17 cellular contexts compared by ENCODE assay signal in genomic region chr2:230868947-230869690, GRCh38. TPM values are rescaled to one million over a fixed set of nuclear protein-coding genes. Genes with fewer than 3 reads are reported as not detected.
DNase-seq lines count a peak whose midpoint lies in the region; ATAC-seq, FAIRE-seq and TF ChIP-seq lines count a peak whose summit lies in the region.
"Had no signal": no experiment of that assay in that cellular context is flagged by ENCODE, and none has a peak within 500 bp of the region (broad histone marks: within the 10 kb centered on the region; RNA-seq: fewer than 3 reads in every experiment).

No MANE protein-coding gene starts in this region.

- no peak overlapping the region for H2BK15ac ChIP-seq in mesenchymal stem cell (ENCODE audit: low read depth, poor library complexity, severe bottlenecking)

- H4K91ac ChIP-seq in mesenchymal stem cell (ENCODE audit: low read length) = peak overlapping the region; percentile 85

- H3K27ac Mint-ChIP-seq in astrocyte (ENCODE audit: unreplicated experiment) = peak overlapping the region; percentile 83
- H3K27ac Mint-ChIP-seq: activated CD4-positive, alpha-beta T cell treated with anti-CD3 and anti-CD28 coated beads for 36 hours had no signal

- H3K9me3 ChIP-seq in astrocyte (ENCODE audit: insufficient read depth, low read depth, low read length) = no peaks in the 10 kb centered on the region
- no peaks in the 10 kb centered on the region for H3K9me3 ChIP-seq in mesenchymal stem cell (ENCODE audit: control insufficient read depth, low read length)
- no peaks in the 10 kb centered on the region for H3K9me3 ChIP-seq in thymus (ENCODE audit: control insufficient read depth)
- H3K9me3 ChIP-seq: SJCRH30, thyroid gland had no signal

- peaks cover 6% of the 10 kb centered on the region for H3K36me3 Mint-ChIP-seq in astrocyte (ENCODE audit: low read depth, unreplicated experiment)

- H3K4me3 ChIP-seq in astrocyte (ENCODE audit: insufficient read depth, low read depth, low read length) (no peak overlapping the region), mesenchymal stem cell (ENCODE audit: insufficient read depth in 1 of 2, low read depth in 1 of 2, low read length in 2 of 2) (no peak overlapping the region), thymus (ENCODE audit: low read length) (no peak overlapping the region)
- H3K4me3 ChIP-seq: SJCRH30, thyroid gland had no signal

- H3K23ac ChIP-seq in mesenchymal stem cell (ENCODE audit: low read length in 2 of 2) = no peak overlapping the region

- peak overlapping the region in 1 of 2 experiments; percentile 18 for H3K14ac ChIP-seq in mesenchymal stem cell (ENCODE audit: low read length in 2 of 2)

- H2BK120ac ChIP-seq in mesenchymal stem cell (ENCODE audit: low read depth, low read length) = peak overlapping the region; percentile 1

- H2BK5ac ChIP-seq in mesenchymal stem cell (ENCODE audit: low read depth, low read length, poor library complexity, severe bottlenecking) = peak overlapping the region; percentile 90

- H3K36me3 ChIP-seq in astrocyte (ENCODE audit: insufficient read depth, low read length) = no peaks in the 10 kb centered on the region
- peaks cover 0 to 28% of the 10 kb centered on the region in 2 experiments for H3K36me3 ChIP-seq in mesenchymal stem cell (ENCODE audit: control insufficient read depth in 1 of 2, insufficient read depth in 2 of 2, low read depth in 1 of 2, low read length in 2 of 2)
- H3K36me3 ChIP-seq in thymus (ENCODE audit: control insufficient read depth, insufficient read depth) = peaks cover 21% of the 10 kb centered on the region
- H3K36me3 ChIP-seq: SJCRH30, thyroid gland had no signal

- no peak overlapping the region for H2AFZ ChIP-seq in astrocyte (ENCODE audit: low read depth, low read length)
- no peak overlapping the region for H2AFZ ChIP-seq in mesenchymal stem cell (ENCODE audit: low read depth, low read length)

- TF ChIP-seq CTCF in astrocyte (IDR thresholded peaks at IDR 0.05; ENCODE audit: insufficient read depth, low read depth, low read length) = no peak

- peak overlapping the region; percentile 56 to 69 for H3K4ac ChIP-seq in mesenchymal stem cell (ENCODE audit: low read depth in 1 of 2, low read length in 2 of 2)

- peak overlapping the region; percentile 97 for H2AK5ac ChIP-seq in mesenchymal stem cell (ENCODE audit: low read length, severe bottlenecking)

- peak overlapping the region; percentile 79 for H3K4me3 Mint-ChIP-seq in astrocyte (ENCODE audit: unreplicated experiment)
- H3K4me3 Mint-ChIP-seq: activated CD4-positive, alpha-beta T cell treated with anti-CD3 and anti-CD28 coated beads for 36 hours had no signal

- no peak for ATAC-seq in HG03354 (IDR thresholded peaks at IDR 0.05; ENCODE audit: poor library complexity, severe bottlenecking, unreplicated experiment)
- ATAC-seq: activated CD4-positive, alpha-beta T cell treated with anti-CD3 and anti-CD28 coated beads for 36 hours had no signal

- no peaks in the 10 kb centered on the region for H3K27me3 Mint-ChIP-seq in astrocyte (ENCODE audit: low read depth, unreplicated experiment)

- H3K79me2 ChIP-seq in astrocyte (ENCODE audit: insufficient read depth, low read length) = peaks cover 23% of the 10 kb centered on the region

- H3K4me1 Mint-ChIP-seq in astrocyte (ENCODE audit: low read depth, unreplicated experiment) = peaks cover 51% of the 10 kb centered on the region

- peak overlapping the region; percentile 78 for H4K8ac ChIP-seq in mesenchymal stem cell (ENCODE audit: low read length)

- H3K4me1 ChIP-seq in astrocyte (ENCODE audit: insufficient read depth, low read length) = peaks cover 33% of the 10 kb centered on the region
- H3K4me1 ChIP-seq in mesenchymal stem cell (ENCODE audit: control insufficient read depth, insufficient read depth, low read depth, low read length) = peaks cover 76% of the 10 kb centered on the region
- H3K4me1 ChIP-seq in thymus (ENCODE audit: control insufficient read depth, insufficient read depth, low read length) = peaks cover 37% of the 10 kb centered on the region

- peaks cover 68% of the 10 kb centered on the region for H4K20me1 ChIP-seq in astrocyte (ENCODE audit: insufficient read depth, low read length)

- H3K4me2 ChIP-seq in astrocyte (ENCODE audit: low read length) = peak overlapping the region; percentile 16
- peak overlapping the region; percentile 18 for H3K4me2 ChIP-seq in mesenchymal stem cell (ENCODE audit: low read length, poor library complexity, severe bottlenecking)

- H3K79me1 ChIP-seq in mesenchymal stem cell (replicated peaks; ENCODE audit: low read length, poor library complexity, severe bottlenecking) = peaks cover 10% of the 10 kb centered on the region

- peak overlapping the region; percentile 64 to 70 for H3K18ac ChIP-seq in mesenchymal stem cell (ENCODE audit: low read depth in 1 of 2, low read length in 2 of 2)

- DNase-seq in DMS 273 (lab: John Stamatoyannopoulos, UW; ENCODE audit: unreplicated experiment) = peak; percentile 15
- DNase-seq in DMS 273 treated with DMSO at 0.1 percent for 48 hours (lab: John Stamatoyannopoulos, UW) = no peak
- no peak for DNase-seq in astrocyte (ENCODE audit: low read depth)
- DNase-seq in mesenchymal stem cell = peak; percentile 42
- DNase-seq in HCEC 1CT = no peak
- DNase-seq in NCI-H1930 (lab: John Stamatoyannopoulos, UW) = no peak
- DNase-seq: activated CD4-positive, alpha-beta T cell treated with anti-CD3 and anti-CD28 coated beads for 36 hours; effector memory CD4-positive, alpha-beta T cell; Karpas-422; NCI-H446 treated with DMSO at 0.1 percent for 48 hours; SJCRH30; stimulated activated CD4-positive, alpha-beta T cell treated with anti-CD3 and anti-CD28 coated beads, Interleukin-4, amount 100 ng/mL, for 4 hours; thyroid gland had no signal

- peak overlapping the region; percentile 10 for H3K9ac ChIP-seq in astrocyte (ENCODE audit: low read length)
- no peak overlapping the region for H3K9ac ChIP-seq in mesenchymal stem cell (ENCODE audit: low read length)

- H3K27me3 ChIP-seq in astrocyte (ENCODE audit: insufficient read depth, low read length) (no peaks in the 10 kb centered on the region), mesenchymal stem cell (ENCODE audit: control insufficient read depth in 1 of 2, insufficient read depth in 1 of 2, low read length in 2 of 2) (peaks cover 0 to 3% of the 10 kb centered on the region in 2 experiments), thymus (ENCODE audit: control insufficient read depth, insufficient read depth) (no peaks in the 10 kb centered on the region)
- H3K27me3 ChIP-seq: thyroid gland had no signal

- H3K27ac ChIP-seq in astrocyte (ENCODE audit: low read depth, low read length) (no peak overlapping the region), mesenchymal stem cell (ENCODE audit: low read length, poor library complexity, severe bottlenecking) (peak overlapping the region; percentile 96), thymus (ENCODE audit: low read depth) (peak overlapping the region; percentile 50)
- H3K27ac ChIP-seq: 22Rv1, SJCRH30, thyroid gland had no signal

- peak overlapping the region; percentile 38 to 45 for H2BK12ac ChIP-seq in mesenchymal stem cell (ENCODE audit: low read length in 2 of 2)

- no peak for FAIRE-seq in astrocyte (lab: Jason Lieb, UNC)

- WGBS in mesenchymal stem cell = 37% methylated on average over 6 of the region's 12 CpGs
- 82% methylated on average over 12 of the region's 12 CpGs for WGBS in thymus

- H3K9me3 Mint-ChIP-seq in astrocyte (ENCODE audit: unreplicated experiment) = no peaks in the 10 kb centered on the region

RNA-seq across cellular contexts. Expression of gene ITM2C, which starts 4.4 kb away (rescaled TPM):
- 458 and 582 TPM in 2 replicates for total RNA-seq in astrocyte
- polyA plus RNA-seq in mesenchymal stem cell (2013, experiment 1 of 2) = 311 TPM
- 325 TPM for polyA plus RNA-seq in mesenchymal stem cell (2013, experiment 2 of 2)
- polyA plus RNA-seq in thymus = 79.4 TPM

RNA-seq across cellular contexts. Expression of gene GPR55, which starts 55.9 kb away (rescaled TPM):
- 0.12 TPM in 1 of 2 replicates, not detected in the other for total RNA-seq in astrocyte
- polyA plus RNA-seq in mesenchymal stem cell (2013, experiment 1 of 2) = not detected
- 0.01 TPM for polyA plus RNA-seq in mesenchymal stem cell (2013, experiment 2 of 2)
- polyA plus RNA-seq in thymus = 1.9 TPM
- total RNA-seq: Daoy had no signal

Comparison
In these comparisons a context has a peak if more than half of its experiments do, and no peak if none do; other contexts are left out.
1. DNase-seq: peak in DMS 273 (single experiment) and mesenchymal stem cell (single experiment); none in DMS 273 treated with DMSO at 0.1 percent for 48 hours (single experiment), astrocyte (single experiment), HCEC 1CT (single experiment) and NCI-H1930 (0 of 2).